In genomic region chr22:20865331-20865730, GRCh38 we compare ENCODE assay signal across 18 cellular contexts.
"Had no signal": no experiment of that assay in that cellular context is flagged by ENCODE, and none has a peak within 500 bp of the region (broad histone marks: within the 10 kb centered on the region; RNA-seq: fewer than 3 reads in every experiment).

No MANE protein-coding gene starts in this region.

- FAIRE-seq: frontal cortex had no signal

- H3K27me3 ChIP-seq: dorsolateral prefrontal cortex, left lung, sigmoid colon, thyroid gland had no signal

- H3K9me3 ChIP-seq: left lung, mucosa of descending colon, psoas muscle, sigmoid colon, thyroid gland had no signal

- H3K4me3 ChIP-seq: dorsolateral prefrontal cortex, left lung, mucosa of descending colon, psoas muscle, sigmoid colon, thyroid gland had no signal

- DNase-seq: cerebellar nuclear complex; effector CD4-positive, alpha-beta T cell; left cardiac atrium; left lung; mesenchymal stem cell; mucosa of descending colon; naive B cell; nephron progenitor cell; nucleus accumbens; psoas muscle; right cardiac atrium; sigmoid colon; stimulated activated CD4-positive, alpha-beta T cell treated with anti-CD3 and anti-CD28 coated beads, Interleukin-4, amount 100 ng/mL, for 4 hours; stimulated activated naive CD4-positive, alpha-beta T cell; stimulated activated naive CD8-positive, alpha-beta T cell treated with anti-CD3 and anti-CD28 coated beads, Interleukin-15, amount 100 ng/mL, for 72 hours; thyroid gland had no signal

- H3K27ac ChIP-seq: psoas muscle, sigmoid colon, thyroid gland had no signal

- ATAC-seq: left cardiac atrium; stimulated activated naive CD8-positive, alpha-beta T cell treated with anti-CD3 and anti-CD28 coated beads, Interleukin-15, amount 100 ng/mL, for 72 hours had no signal
